In genomic region chr3:128322030-128323022, GRCh38 we compare ENCODE assay signal across 8 cellular contexts.
DNase-seq lines count a peak whose midpoint lies in the region; ATAC-seq and TF ChIP-seq lines count a peak whose summit lies in the region.

No MANE protein-coding gene starts in this region.

- TF ChIP-seq CTCF in esophagus muscularis mucosa (IDR thresholded peaks at IDR 0.05) (peak; percentile 49 to 55 (median 54)), uterus (IDR thresholded peaks at IDR 0.05) (peak in 3 of 4 experiments; percentile 31 to 46 (median 42))

- H4K8ac ChIP-seq in neuronal stem cell (ENCODE audit: low read depth, low read length): no peak overlapping the region

- H3K23ac ChIP-seq in neuronal stem cell (ENCODE audit: low read depth, low read length, poor library complexity): no peak overlapping the region

- intact Hi-C loops in esophagus muscularis mucosa (cut with DNase I) (loop anchor here (10.0 kb wide), 2 partner anchors 158 to 228 kb away; no protein-coding TSS in a partner anchor), uterus (cut with DNase I; ENCODE audit: low total_unique reads) (no loop called here)

- no peak overlapping the region for H2BK15ac ChIP-seq in neuronal stem cell (ENCODE audit: low read length)

- DNase-seq in EH (ENCODE audit: low read depth) (peak; percentile 57), MV-4-11 (lab: John Stamatoyannopoulos, UW) (peak; percentile 25), esophagus muscularis mucosa (ENCODE audit: extremely low spot score) (no peak), neuronal stem cell (ENCODE audit: low spot score) (no peak), uterus (peak in 1 of 2 donors; percentile 42)
- peak; percentile 29 for DNase-seq in activated CD8-positive, alpha-beta memory T cell treated with anti-CD3 and anti-CD28 coated beads, Interleukin-2, amount 50 U/mL, for 1 hour (ENCODE audit: extremely low read depth)

- H3K27ac ChIP-seq in esophagus muscularis mucosa (replicated peaks in 1 of 4): no peak overlapping the region
- no peak overlapping the region for H3K27ac ChIP-seq in neuronal stem cell (replicated peaks; ENCODE audit: low read length)
- H3K27ac ChIP-seq in uterus: no peak overlapping the region

- TF ChIP-seq POLR2A in esophagus muscularis mucosa (IDR thresholded peaks at IDR 0.05; ENCODE audit: low read depth) (no peak), uterus (IDR thresholded peaks at IDR 0.05) (no peak)

- no peak overlapping the region for H3K9ac ChIP-seq in neuronal stem cell (ENCODE audit: low read depth, low read length, poor library complexity)

- no peak overlapping the region for H3K4me2 ChIP-seq in neuronal stem cell (ENCODE audit: insufficient read depth, low read length, poor library complexity, severe bottlenecking)

- no peak overlapping the region for H2AFZ ChIP-seq in neuronal stem cell (ENCODE audit: low read length)

- no peak overlapping the region for H3K18ac ChIP-seq in neuronal stem cell (ENCODE audit: low read length)

- H3K27me3 ChIP-seq in esophagus muscularis mucosa (no peaks in the 10 kb centered on the region), neuronal stem cell (ENCODE audit: control insufficient read depth in 3 of 3, insufficient read depth in 3 of 3, low read depth in 1 of 3, low read length in 3 of 3) (no peaks in the 10 kb centered on the region), uterus (no peaks in the 10 kb centered on the region)

- H3K4me3 ChIP-seq in esophagus muscularis mucosa (no peak overlapping the region), neuronal stem cell (ENCODE audit: low read length in 2 of 2) (peak overlapping the region in 1 of 2 donors; percentile 14), uterus (no peak overlapping the region)

- H2BK120ac ChIP-seq in neuronal stem cell (ENCODE audit: low read depth, low read length): peak overlapping the region; percentile 53

- H2BK5ac ChIP-seq in neuronal stem cell (ENCODE audit: low read length): no peak overlapping the region

- H4K91ac ChIP-seq in neuronal stem cell (ENCODE audit: low read depth, low read length, poor library complexity): no peak overlapping the region

- H3K4me1 ChIP-seq in esophagus muscularis mucosa (peaks cover 0 to under 1% (median 0%) of the 10 kb centered on the region in 4 donors), neuronal stem cell (ENCODE audit: control insufficient read depth in 2 of 2, insufficient read depth in 1 of 2, low read depth in 1 of 2, low read length in 2 of 2) (peaks cover 2 to 7% of the 10 kb centered on the region in 2 donors), uterus (no peaks in the 10 kb centered on the region)

- 81% methylated on average over 11 of the region's 14 CpGs for WGBS in esophagus muscularis mucosa
- no CpG with 5 or more reads among the region's 14 CpGs for WGBS in neuronal stem cell (ENCODE audit: extremely low coverage in 2 of 2, insufficient read length in 2 of 2, insufficient replicate concordance in 1 of 2), 2 donors

- no peaks in the 10 kb centered on the region for H3K9me3 ChIP-seq in esophagus muscularis mucosa
- H3K9me3 ChIP-seq in neuronal stem cell (replicated peaks in 1 of 2; ENCODE audit: control insufficient read depth in 2 of 2, insufficient read depth in 1 of 2, low read depth in 1 of 2, low read length in 2 of 2): no peaks in the 10 kb centered on the region
- no peaks in the 10 kb centered on the region for H3K9me3 ChIP-seq in uterus

- ATAC-seq in GM18520 (IDR thresholded peaks at IDR 0.05; ENCODE audit: unreplicated experiment): no peak
- no peak for ATAC-seq in HG02885 (IDR thresholded peaks at IDR 0.05; ENCODE audit: poor library complexity, unreplicated experiment)

- no peaks in the 10 kb centered on the region for H3K79me1 ChIP-seq in neuronal stem cell (ENCODE audit: low read depth, low read length)

- peaks cover 0 to 17% (median 11%) of the 10 kb centered on the region in 4 donors for H3K36me3 ChIP-seq in esophagus muscularis mucosa
- H3K36me3 ChIP-seq in neuronal stem cell (replicated peaks in 1 of 2; ENCODE audit: control insufficient read depth in 2 of 2, insufficient read depth in 2 of 2, low read length in 2 of 2): no peaks in the 10 kb centered on the region
- H3K36me3 ChIP-seq in uterus: no peaks in the 10 kb centered on the region

- no peak overlapping the region for H2BK12ac ChIP-seq in neuronal stem cell (ENCODE audit: low read length)

- H3K4ac ChIP-seq in neuronal stem cell (ENCODE audit: low read length): no peak overlapping the region

- no peak overlapping the region for H2AK5ac ChIP-seq in neuronal stem cell (ENCODE audit: low read depth, low read length)

- no peak for TF ChIP-seq EP300 in esophagus muscularis mucosa (IDR thresholded peaks at IDR 0.05)

- H3K14ac ChIP-seq in neuronal stem cell (ENCODE audit: low read length): no peak overlapping the region

Comparison
In these comparisons a context has a peak if more than half of its experiments do, and no peak if none do; other contexts are left out.
1. DNase-seq: peak in EH (single experiment), MV-4-11 (single experiment) and activated CD8-positive, alpha-beta memory T cell treated with anti-CD3 and anti-CD28 coated beads, Interleukin-2, amount 50 U/mL, for 1 hour (single experiment); none in esophagus muscularis mucosa (single experiment) and neuronal stem cell (single experiment).